8 cellular contexts compared by ENCODE assay signal in genomic region chr19:11421607-11422098, GRCh38. TPM values are rescaled to one million over a fixed set of nuclear protein-coding genes. Genes with fewer than 3 reads are reported as not detected.
DNase-seq lines count a peak whose midpoint lies in the region; ATAC-seq and TF ChIP-seq lines count a peak whose summit lies in the region.

No MANE protein-coding gene starts in this region.

- 24% methylated on average over 5 of the region's 24 CpGs; no CpG with 5 or more reads in 1 of the 2 donors for WGBS in gastroesophageal sphincter (ENCODE audit: low coverage in 1 of 2), 2 donors

- no peak for TF ChIP-seq EP300 in gastroesophageal sphincter (IDR thresholded peaks at IDR 0.05)

- peak overlapping the region; percentile 62 for H3K4me3 Mint-ChIP-seq in activated CD4-positive, alpha-beta memory T cell treated with anti-CD3 and anti-CD28 coated beads for 36 hours

- CTCF ChIA-PET in activated CD4-positive, alpha-beta memory T cell treated with anti-CD3 and anti-CD28 coated beads for 36 hours (lab: Charles Lee), result interaction anchor here (1.0 to 3.1 kb wide), 7 partner anchors 9 to 61 kb away, joined by 3 to 20 read pairs (median 5); partner anchors contain the start of genes EPOR, ODAD3 and PRKCSH

- no peaks in the 10 kb centered on the region for H3K36me3 ChIP-seq in gastroesophageal sphincter

- no peaks in the 10 kb centered on the region for H3K9me3 ChIP-seq in gastroesophageal sphincter

- peaks cover 81% of the 10 kb centered on the region for H3K27me3 ChIP-seq in gastroesophageal sphincter

- H3K27me3 Mint-ChIP-seq in activated CD4-positive, alpha-beta memory T cell treated with anti-CD3 and anti-CD28 coated beads for 36 hours, result peaks cover 46% of the 10 kb centered on the region

- no peaks in the 10 kb centered on the region for H3K36me3 Mint-ChIP-seq in activated CD4-positive, alpha-beta memory T cell treated with anti-CD3 and anti-CD28 coated beads for 36 hours

- TF ChIP-seq CTCF in gastroesophageal sphincter (IDR thresholded peaks at IDR 0.05), result no peak

- peaks cover 39% of the 10 kb centered on the region for H3K4me1 Mint-ChIP-seq in activated CD4-positive, alpha-beta memory T cell treated with anti-CD3 and anti-CD28 coated beads for 36 hours (ENCODE audit: low read depth)

- no peak for TF ChIP-seq POLR2A in gastroesophageal sphincter (IDR thresholded peaks at IDR 0.05)

- H3K27ac Mint-ChIP-seq in activated CD4-positive, alpha-beta memory T cell treated with anti-CD3 and anti-CD28 coated beads for 36 hours, result no peak overlapping the region

- H3K27ac ChIP-seq in gastroesophageal sphincter, result peak overlapping the region in 1 of 4 donors; percentile 25

- H3K9me3 Mint-ChIP-seq in activated CD4-positive, alpha-beta memory T cell treated with anti-CD3 and anti-CD28 coated beads for 36 hours, result no peaks in the 10 kb centered on the region

- DNase-seq in activated CD4-positive, alpha-beta memory T cell treated with anti-CD3 and anti-CD28 coated beads for 36 hours, result peak; percentile 67
- DNase-seq in sciatic nerve (ENCODE audit: low spot score) (no peak), NCI-H226 (no peak), foreskin melanocyte (no peak)

- POLR2A ChIA-PET in activated CD4-positive, alpha-beta memory T cell treated with anti-CD3 and anti-CD28 coated beads for 36 hours (lab: Charles Lee), result interaction anchor here (1.0 kb wide), 1 partner anchor 75 kb away, joined by 3 read pairs; the partner anchor contains the start of genes CCDC159 and TMEM205

- peak overlapping the region in 1 of 2 donors; percentile 44 for H3K4me3 ChIP-seq in gastroesophageal sphincter

- peak; percentile 22 for ATAC-seq in GM18498 (IDR thresholded peaks at IDR 0.05; ENCODE audit: unreplicated experiment)
- ATAC-seq in HG03139 (IDR thresholded peaks at IDR 0.05; ENCODE audit: unreplicated experiment), result peak; percentile 27
- peak; percentile 32 for ATAC-seq in gastroesophageal sphincter
- ATAC-seq in sciatic nerve, result peak; percentile 25
- no peak for ATAC-seq in HG03571 (IDR thresholded peaks at IDR 0.05; ENCODE audit: unreplicated experiment)

- peaks cover 0 to 53% (median 31%) of the 10 kb centered on the region in 3 donors for H3K4me1 ChIP-seq in gastroesophageal sphincter

- intact Hi-C loops in activated CD4-positive, alpha-beta memory T cell treated with anti-CD3 and anti-CD28 coated beads for 36 hours (cut with micrococcal nuclease), result loop anchor here (1.0 kb wide), 1 partner anchor 14 kb away; the partner anchor contains the start of genes ODAD3 and PRKCSH
- intact Hi-C loops in sciatic nerve (cut with DNase I), result no loop called here

RNA-seq across cellular contexts. Expression of gene RGL3, which starts 2.5 kb away (rescaled TPM):
- not detected for total RNA-seq in activated CD4-positive, alpha-beta memory T cell treated with anti-CD3 and anti-CD28 coated beads for 36 hours
- total RNA-seq in gastroesophageal sphincter, result 1 to 10 TPM in 2 of 4 donors, under 1 TPM in 2; 0.25 to 3.7 (median 1.3) TPM
- total RNA-seq in sciatic nerve, result 14.4 TPM

RNA-seq across cellular contexts. Expression of gene ODAD3, which starts 13.3 kb away (rescaled TPM):
- total RNA-seq in activated CD4-positive, alpha-beta memory T cell treated with anti-CD3 and anti-CD28 coated beads for 36 hours, result under 1 TPM; 0.15 to 0.26 TPM
- total RNA-seq in gastroesophageal sphincter, result 1 to 10 TPM in 1 of 4 donors, under 1 TPM in 1, not detected in 2; 0.27 to 1.4 TPM
- total RNA-seq in sciatic nerve, result 0.31 TPM

RNA-seq across cellular contexts. Expression of gene PRKCSH, which starts 13.8 kb away (rescaled TPM):
- total RNA-seq in activated CD4-positive, alpha-beta memory T cell treated with anti-CD3 and anti-CD28 coated beads for 36 hours, result 100 to 1,000 TPM; 260 to 264 TPM
- total RNA-seq in gastroesophageal sphincter (100 to 1,000 TPM in 1 of 4 donors, 10 to 100 TPM in 3; 72.8 to 112 (median 85.8) TPM), sciatic nerve (190 TPM)

RNA-seq across cellular contexts. Expression of gene EPOR, which starts 37.5 kb away (rescaled TPM):
- 1 to 10 TPM; 8.6 to 9.0 TPM for total RNA-seq in activated CD4-positive, alpha-beta memory T cell treated with anti-CD3 and anti-CD28 coated beads for 36 hours
- total RNA-seq in gastroesophageal sphincter (1 to 10 TPM in 3 of 4 donors, under 1 TPM in 1; 0.62 to 5.1 (median 2.7) TPM), sciatic nerve (5.2 TPM)

RNA-seq across cellular contexts. Expression of gene SWSAP1, which starts 47.2 kb away (rescaled TPM):
- 1 to 10 TPM; 1.5 to 1.7 TPM for total RNA-seq in activated CD4-positive, alpha-beta memory T cell treated with anti-CD3 and anti-CD28 coated beads for 36 hours
- total RNA-seq in gastroesophageal sphincter, result 1 to 10 TPM in 2 of 4 donors, under 1 TPM in 2; 0.62 to 2.6 (median 1.0) TPM
- total RNA-seq in sciatic nerve, result 1.3 TPM
